Comparison of ENCODE assay signal across 1 cellular context in the genomic region with DNA sequence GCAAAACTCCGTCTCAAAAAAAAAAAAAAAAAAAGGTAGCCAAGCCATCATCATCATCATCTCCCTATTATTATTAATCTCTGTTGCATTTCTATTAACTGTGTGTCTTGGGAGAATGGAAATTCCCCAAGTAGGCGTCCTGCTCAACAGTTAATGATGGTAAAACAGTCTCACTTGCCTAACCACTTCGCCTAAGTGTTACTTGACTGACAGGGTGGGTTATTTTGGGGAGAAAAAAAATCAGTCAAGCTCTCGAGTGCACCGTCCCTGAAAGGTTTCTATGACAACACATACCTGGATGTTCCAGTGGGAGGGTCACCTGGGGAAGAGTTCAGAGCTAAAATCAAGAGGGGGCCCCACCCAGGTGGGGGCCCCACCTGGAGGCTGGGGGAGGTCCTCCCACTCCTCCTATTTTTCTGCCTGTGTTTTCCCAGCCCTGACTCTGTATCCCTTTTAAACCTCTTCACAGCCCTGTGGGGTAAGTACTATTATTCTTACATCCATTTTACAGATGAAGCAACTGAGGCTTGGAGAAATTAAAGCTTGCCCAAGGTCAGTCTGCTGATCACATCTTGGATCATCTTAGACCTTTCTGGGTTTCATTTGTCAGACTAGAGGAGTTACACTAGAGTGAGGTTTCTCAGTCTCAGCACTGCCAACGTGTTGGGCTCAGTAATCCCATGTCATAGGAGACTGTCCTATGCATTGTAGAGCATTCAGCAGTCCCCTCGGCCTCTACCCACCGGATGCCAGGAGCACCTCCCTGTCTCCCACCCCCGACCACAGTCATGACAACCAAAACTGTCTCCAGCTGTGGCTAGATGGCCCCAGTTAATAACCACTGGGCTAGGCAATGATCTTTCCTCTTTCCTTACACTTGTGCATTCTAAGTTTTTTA.
TF ChIP-seq lines count a peak whose summit lies in the region.

No MANE protein-coding gene starts in this region.

TF ChIP-seq in K562, 482 proteins besides CTCF, POLR2A, EP300 and RAD21:
- TF ChIP-seq, protein P1, sequence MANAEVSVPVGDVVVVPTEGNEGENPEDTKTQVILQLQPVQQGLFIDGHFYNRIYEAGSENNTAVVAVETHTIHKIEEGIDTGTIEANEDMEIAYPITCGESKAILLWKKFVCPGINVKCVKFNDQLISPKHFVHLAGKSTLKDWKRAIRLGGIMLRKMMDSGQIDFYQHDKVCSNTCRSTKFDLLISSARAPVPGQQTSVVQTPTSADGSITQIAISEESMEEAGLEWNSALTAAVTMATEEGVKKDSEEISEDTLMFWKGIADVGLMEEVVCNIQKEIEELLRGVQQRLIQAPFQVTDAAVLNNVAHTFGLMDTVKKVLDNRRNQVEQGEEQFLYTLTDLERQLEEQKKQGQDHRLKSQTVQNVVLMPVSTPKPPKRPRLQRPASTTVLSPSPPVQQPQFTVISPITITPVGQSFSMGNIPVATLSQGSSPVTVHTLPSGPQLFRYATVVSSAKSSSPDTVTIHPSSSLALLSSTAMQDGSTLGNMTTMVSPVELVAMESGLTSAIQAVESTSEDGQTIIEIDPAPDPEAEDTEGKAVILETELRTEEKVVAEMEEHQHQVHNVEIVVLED (CRISPR knock-in tag; IDR thresholded peaks at IDR 0.05): no peak
- no peak for TF ChIP-seq SAFB (IDR thresholded peaks at IDR 0.05; ENCODE audit: borderline replicate concordance, low read depth, low read length)
- TF ChIP-seq NRF1 (conservative IDR thresholded peaks at IDR 0.05 in 1 of 2, IDR thresholded peaks at IDR 0.05 in 1 of 2): no peak
- TF ChIP-seq, protein P2, sequence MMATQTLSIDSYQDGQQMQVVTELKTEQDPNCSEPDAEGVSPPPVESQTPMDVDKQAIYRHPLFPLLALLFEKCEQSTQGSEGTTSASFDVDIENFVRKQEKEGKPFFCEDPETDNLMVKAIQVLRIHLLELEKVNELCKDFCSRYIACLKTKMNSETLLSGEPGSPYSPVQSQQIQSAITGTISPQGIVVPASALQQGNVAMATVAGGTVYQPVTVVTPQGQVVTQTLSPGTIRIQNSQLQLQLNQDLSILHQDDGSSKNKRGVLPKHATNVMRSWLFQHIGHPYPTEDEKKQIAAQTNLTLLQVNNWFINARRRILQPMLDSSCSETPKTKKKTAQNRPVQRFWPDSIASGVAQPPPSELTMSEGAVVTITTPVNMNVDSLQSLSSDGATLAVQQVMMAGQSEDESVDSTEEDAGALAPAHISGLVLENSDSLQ (IDR thresholded peaks at IDR 0.05): peak; percentile 27; the same call in 1 of the 2 replicates
